Comparison of ENCODE assay signal across 9 cellular contexts in genomic region chr12:107917912-107918800, GRCh38.
DNase-seq lines count a peak whose midpoint lies in the region; FAIRE-seq and TF ChIP-seq lines count a peak whose summit lies in the region.
"Had no signal": no experiment of that assay in that cellular context is flagged by ENCODE, and none has a peak within 500 bp of the region (broad histone marks: within the 10 kb centered on the region; RNA-seq: fewer than 3 reads in every experiment).

No MANE protein-coding gene starts in this region.

- CTCF ChIA-PET in activated CD4-positive, alpha-beta memory T cell treated with anti-CD3 and anti-CD28 coated beads, Interleukin-2, amount 10 ng/mL, durations not matched to agents 7 days and 5 days (lab: Charles Lee), result interaction anchor here (0.8 to 1.7 kb wide), 7 partner anchors 13 to 594 kb away, joined by 3 to 6 read pairs (median 4); no protein-coding TSS in a partner anchor

- H2AK5ac ChIP-seq in H9 (ENCODE audit: insufficient read length, low read length), result no peak overlapping the region

- no peak overlapping the region for H3K23ac ChIP-seq in H9 (ENCODE audit: insufficient read length, low read depth, low read length)

- H4K8ac ChIP-seq in H9 (replicated peaks; ENCODE audit: insufficient read length, low read depth, low read length), result no peak overlapping the region

- H2BK12ac ChIP-seq in H9 (ENCODE audit: insufficient read length, low read depth, low read length), result no peak overlapping the region

- H3K18ac ChIP-seq in H9 (ENCODE audit: insufficient read length, low read depth, low read length), result no peak overlapping the region

- H3K27me3 ChIP-seq in H9 (ENCODE audit: insufficient read depth, low read length) (no peaks in the 10 kb centered on the region), OCI-LY3 (ENCODE audit: low read depth, low read length) (peaks cover 31% of the 10 kb centered on the region), small intestine (ENCODE audit: control insufficient read depth in 2 of 2, insufficient read depth in 2 of 2, low read length in 2 of 2) (peaks cover 0 to 9% of the 10 kb centered on the region in 2 donors)

- H2AFZ ChIP-seq in H9 (ENCODE audit: low read length) (no peak overlapping the region), OCI-LY3 (ENCODE audit: low read depth, low read length) (no peak overlapping the region)

- H3K4me3 ChIP-seq in OCI-LY3 (ENCODE audit: low read length), result no peak overlapping the region
- H3K4me3 ChIP-seq in small intestine (ENCODE audit: low read depth in 1 of 2, low read length in 2 of 2), result no peak overlapping the region

- H4K20me1 ChIP-seq in H9 (ENCODE audit: control insufficient read depth, insufficient read depth, insufficient read length) (no peaks in the 10 kb centered on the region), OCI-LY3 (ENCODE audit: insufficient read depth, low read length) (no peaks in the 10 kb centered on the region)

- H3K36me3 Mint-ChIP-seq in CD14-positive monocyte (no peaks in the 10 kb centered on the region), H9 (ENCODE audit: insufficient read depth in 1 of 3, low read depth in 3 of 3) (no peaks in the 10 kb centered on the region)
- no peaks in the 10 kb centered on the region for H3K36me3 Mint-ChIP-seq in activated CD4-positive, alpha-beta memory T cell treated with anti-CD3 and anti-CD28 coated beads, Interleukin-2, amount 10 ng/mL, durations not matched to agents 7 days and 5 days (ENCODE audit: low read depth)

- no peaks in the 10 kb centered on the region for H3K23me2 ChIP-seq in H9 (ENCODE audit: insufficient read length, low read depth, low read length, poor library complexity, severe bottlenecking)

- H3K4me2 ChIP-seq in H9 (ENCODE audit: insufficient read depth, insufficient read length, low read length) (no peak overlapping the region), OCI-LY3 (ENCODE audit: low read length) (peak overlapping the region; percentile 37)

- no peak overlapping the region for H3K14ac ChIP-seq in H9 (ENCODE audit: insufficient read depth, low read length)

- no peaks in the 10 kb centered on the region for H3K4me1 ChIP-seq in H9 (ENCODE audit: insufficient read depth, low read length)
- no peaks in the 10 kb centered on the region for H3K4me1 ChIP-seq in OCI-LY3 (ENCODE audit: low read length)
- H3K4me1 ChIP-seq in small intestine (ENCODE audit: control insufficient read depth in 2 of 2, insufficient read depth in 1 of 2, low read depth in 1 of 2, low read length in 1 of 2), result no peaks in the 10 kb centered on the region

- no CpG with 5 or more reads among the region's 8 CpGs for WGBS in H9 (ENCODE audit: extremely low coverage, insufficient read length, low lambda C conversion rate)
- 20 to 26% (median 24%) methylated on average over 8 of the region's 8 CpGs for WGBS in small intestine, 3 donors

- H4K91ac ChIP-seq in H9 (ENCODE audit: insufficient read length, low read depth, low read length), result no peak overlapping the region

- no peaks in the 10 kb centered on the region for H3K4me1 Mint-ChIP-seq in CD14-positive monocyte
- no peaks in the 10 kb centered on the region; a peak in 2 of 4 replicates for H3K4me1 Mint-ChIP-seq in H9
- no peaks in the 10 kb centered on the region for H3K4me1 Mint-ChIP-seq in activated CD4-positive, alpha-beta memory T cell treated with anti-CD3 and anti-CD28 coated beads, Interleukin-2, amount 10 ng/mL, durations not matched to agents 7 days and 5 days

- peaks cover 0 to under 1% (median 0%) of the 10 kb centered on the region in 7 donors for H3K9me3 Mint-ChIP-seq in CD14-positive monocyte
- H3K9me3 Mint-ChIP-seq in H9, result no peaks in the 10 kb centered on the region
- H3K9me3 Mint-ChIP-seq in activated CD4-positive, alpha-beta memory T cell treated with anti-CD3 and anti-CD28 coated beads, Interleukin-2, amount 10 ng/mL, durations not matched to agents 7 days and 5 days, result no peaks in the 10 kb centered on the region

- H3K36me3 ChIP-seq in OCI-LY3 (replicated peaks; ENCODE audit: low read depth, low read length) (no peaks in the 10 kb centered on the region), small intestine (ENCODE audit: control insufficient read depth in 2 of 2, insufficient read depth in 2 of 2, low read length in 2 of 2) (no peaks in the 10 kb centered on the region)

- no peak overlapping the region for H3K9ac ChIP-seq in H9 (ENCODE audit: extremely low read depth, insufficient read length, low read length)
- H3K9ac ChIP-seq in OCI-LY3 (ENCODE audit: low read length), result no peak overlapping the region

- H3K56ac ChIP-seq in H9 (ENCODE audit: insufficient read length, low read depth, low read length), result no peak overlapping the region

- no peak overlapping the region for H2BK5ac ChIP-seq in H9 (ENCODE audit: insufficient read length, low read length)

- no peaks in the 10 kb centered on the region for H3K79me1 ChIP-seq in H9 (ENCODE audit: insufficient read depth, low read depth, low read length, poor library complexity, severe bottlenecking)

- no peak for DNase-seq in CD14-positive monocyte (ENCODE audit: low spot score)
- peak; percentile 80 for DNase-seq in H9
- peak; percentile 13 for DNase-seq in fibroblast of peridontal ligament (ENCODE audit: extremely low read depth)
- DNase-seq in small intestine, result peak; percentile 46
- no peak for DNase-seq in GF-D8 (lab: John Stamatoyannopoulos, UW)
- DNase-seq in activated CD4-positive, alpha-beta memory T cell treated with anti-CD3 and anti-CD28 coated beads, Interleukin-2, amount 10 ng/mL, durations not matched to agents 7 days and 5 days, result no peak
- DNase-seq in UCSD-AML1 (lab: John Stamatoyannopoulos, UW; ENCODE audit: unreplicated experiment), result no peak

- H3T11ph ChIP-seq in H9 (ENCODE audit: low read length), result no peak overlapping the region

- H3K4me3 Mint-ChIP-seq in CD14-positive monocyte (no peak overlapping the region), H9 (no peak overlapping the region)
- no peak overlapping the region for H3K4me3 Mint-ChIP-seq in activated CD4-positive, alpha-beta memory T cell treated with anti-CD3 and anti-CD28 coated beads, Interleukin-2, amount 10 ng/mL, durations not matched to agents 7 days and 5 days

- H3K27ac ChIP-seq in H9 (ENCODE audit: insufficient read length, low read depth, low read length), result no peak overlapping the region
- no peak overlapping the region for H3K27ac ChIP-seq in OCI-LY3 (ENCODE audit: low read length)
- H3K27ac ChIP-seq in small intestine (ENCODE audit: low read depth in 1 of 2, low read length in 1 of 2), result no peak overlapping the region

- no peak overlapping the region for H3K27ac Mint-ChIP-seq in CD14-positive monocyte
- H3K27ac Mint-ChIP-seq in H9, result no peak overlapping the region; a peak in 1 of 7 replicates
- no peak overlapping the region for H3K27ac Mint-ChIP-seq in activated CD4-positive, alpha-beta memory T cell treated with anti-CD3 and anti-CD28 coated beads, Interleukin-2, amount 10 ng/mL, durations not matched to agents 7 days and 5 days

- H3K9me3 ChIP-seq in H9 (ENCODE audit: control insufficient read depth, low read depth, low read length) (no peaks in the 10 kb centered on the region), OCI-LY3 (ENCODE audit: insufficient read depth, low read length) (no peaks in the 10 kb centered on the region), small intestine (ENCODE audit: control insufficient read depth, low read depth) (no peaks in the 10 kb centered on the region)

- intact Hi-C loops in CD14-positive monocyte (cut with micrococcal nuclease), result no loop called here

- TF ChIP-seq CTCF in CD14-positive monocyte (IDR thresholded peaks at IDR 0.05) (peak; percentile 30), H9 (conservative IDR thresholded peaks at IDR 0.05) (peak; percentile 87), OCI-LY3 (IDR thresholded peaks at IDR 0.05; ENCODE audit: low read depth, low read length) (peak; percentile 71)

- H3K27me3 Mint-ChIP-seq in CD14-positive monocyte (ENCODE audit: low read depth in 3 of 3) (peaks cover 10 to 28% (median 13%) of the 10 kb centered on the region in 3 donors), H9 (ENCODE audit: low read depth) (peaks cover 51% of the 10 kb centered on the region)
- peaks cover 38% of the 10 kb centered on the region for H3K27me3 Mint-ChIP-seq in activated CD4-positive, alpha-beta memory T cell treated with anti-CD3 and anti-CD28 coated beads, Interleukin-2, amount 10 ng/mL, durations not matched to agents 7 days and 5 days

- no peak overlapping the region for H3K4ac ChIP-seq in H9 (ENCODE audit: low read depth, low read length)

- H3K79me2 ChIP-seq in H9 (ENCODE audit: insufficient read depth, low read length) (no peaks in the 10 kb centered on the region), OCI-LY3 (ENCODE audit: low read length) (no peaks in the 10 kb centered on the region)

- no peak overlapping the region for H2BK15ac ChIP-seq in H9 (ENCODE audit: low read depth, low read length)

- POLR2A ChIA-PET in activated CD4-positive, alpha-beta memory T cell treated with anti-CD3 and anti-CD28 coated beads, Interleukin-2, amount 10 ng/mL, durations not matched to agents 7 days and 5 days (lab: Charles Lee), result interaction anchor here (0.6 kb wide), 1 partner anchor 12 kb away, joined by 4 read pairs; no protein-coding TSS in a partner anchor

- H2BK120ac ChIP-seq in H9 (ENCODE audit: low read depth, low read length, poor library complexity, severe bottlenecking), result no peak overlapping the region

- FAIRE-seq in small intestine (lab: Jason Lieb, UNC), result no peak
- FAIRE-seq: colon had no signal

- no peak overlapping the region for H4K5ac ChIP-seq in H9 (ENCODE audit: insufficient read length, low read depth, low read length)

- H2BK20ac ChIP-seq in H9 (ENCODE audit: low read depth, low read length, poor library complexity, severe bottlenecking), result no peak overlapping the region

Comparison
In these comparisons a context has a peak if more than half of its experiments do, and no peak if none do; other contexts are left out.
1. DNase-seq: peak in H9 (single experiment), fibroblast of peridontal ligament (single experiment) and small intestine (single experiment); none in CD14-positive monocyte (single experiment), GF-D8 (single experiment), activated CD4-positive, alpha-beta memory T cell treated with anti-CD3 and anti-CD28 coated beads, Interleukin-2, amount 10 ng/mL, durations not matched to agents 7 days and 5 days (single experiment) and UCSD-AML1 (single experiment).
2. CTCF ChIP-seq: peak in every context shown above with its lines; median percentile 87 in H9; 71 in OCI-LY3; 30 in CD14-positive monocyte.